Comparison of ENCODE assay signal across 15 cellular contexts in genomic region chr2:127403460-127403859, GRCh38. TPM values are rescaled to one million over a fixed set of nuclear protein-coding genes. Genes with fewer than 3 reads are reported as not detected.
"Had no signal": no experiment of that assay in that cellular context is flagged by ENCODE, and none has a peak within 500 bp of the region (broad histone marks: within the 10 kb centered on the region; RNA-seq: fewer than 3 reads in every experiment).

No MANE protein-coding gene starts in this region.

- H3K4me3 ChIP-seq: mucosa of descending colon, skin epidermis, suprapubic skin, upper lobe of left lung had no signal

- H3K9me3 ChIP-seq: mucosa of descending colon, suprapubic skin, upper lobe of left lung had no signal

- DNase-seq: activated CD4-positive, alpha-beta T cell treated with anti-CD3 and anti-CD28 coated beads, Interleukin-2, amount 10 ng/mL, durations not matched to agents 7 days and 5 days; activated CD4-positive, CD25-positive, alpha-beta regulatory T cell; activated naive CD4-positive, alpha-beta T cell; activated naive CD8-positive, alpha-beta T cell treated with anti-CD3 and anti-CD28 coated beads, Interleukin-2, amount 10 ng/mL, durations not matched to agents 7 days and 5 days; anterior cingulate cortex; dermis blood vessel endothelial cell; mucosa of descending colon; naive thymus-derived CD8-positive, alpha-beta T cell; T-helper 2 cell; upper lobe of left lung had no signal

- H3K27ac Mint-ChIP-seq: activated CD4-positive, alpha-beta T cell treated with anti-CD3 and anti-CD28 coated beads, Interleukin-2, amount 10 ng/mL, durations not matched to agents 7 days and 5 days; activated naive CD8-positive, alpha-beta T cell treated with anti-CD3 and anti-CD28 coated beads, Interleukin-2, amount 10 ng/mL, durations not matched to agents 7 days and 5 days; naive thymus-derived CD8-positive, alpha-beta T cell; stimulated activated naive CD8-positive, alpha-beta T cell treated with anti-CD3 and anti-CD28 coated beads, Interleukin-15, Interleukin-2, amounts not matched to agents 100 ng/mL and 50 ng/mL, for 24 hours had no signal

- H3K36me3 ChIP-seq: suprapubic skin, upper lobe of left lung had no signal

- H3K27me3 Mint-ChIP-seq: activated naive CD8-positive, alpha-beta T cell treated with anti-CD3 and anti-CD28 coated beads, Interleukin-2, amount 10 ng/mL, durations not matched to agents 7 days and 5 days had no signal

- H3K4me3 Mint-ChIP-seq: activated CD4-positive, alpha-beta T cell treated with anti-CD3 and anti-CD28 coated beads, Interleukin-2, amount 10 ng/mL, durations not matched to agents 7 days and 5 days; activated naive CD8-positive, alpha-beta T cell treated with anti-CD3 and anti-CD28 coated beads, Interleukin-2, amount 10 ng/mL, durations not matched to agents 7 days and 5 days; naive thymus-derived CD8-positive, alpha-beta T cell; stimulated activated naive CD8-positive, alpha-beta T cell treated with anti-CD3 and anti-CD28 coated beads, Interleukin-15, Interleukin-2, amounts not matched to agents 100 ng/mL and 50 ng/mL, for 24 hours had no signal

- H3K27ac ChIP-seq: suprapubic skin had no signal

- H3K9me3 Mint-ChIP-seq: activated CD4-positive, alpha-beta T cell treated with anti-CD3 and anti-CD28 coated beads, Interleukin-2, amount 10 ng/mL, durations not matched to agents 7 days and 5 days; activated naive CD8-positive, alpha-beta T cell treated with anti-CD3 and anti-CD28 coated beads, Interleukin-2, amount 10 ng/mL, durations not matched to agents 7 days and 5 days; naive thymus-derived CD8-positive, alpha-beta T cell; stimulated activated naive CD8-positive, alpha-beta T cell treated with anti-CD3 and anti-CD28 coated beads, Interleukin-15, Interleukin-2, amounts not matched to agents 100 ng/mL and 50 ng/mL, for 24 hours had no signal

- H3K36me3 Mint-ChIP-seq: activated naive CD8-positive, alpha-beta T cell treated with anti-CD3 and anti-CD28 coated beads, Interleukin-2, amount 10 ng/mL, durations not matched to agents 7 days and 5 days; naive thymus-derived CD8-positive, alpha-beta T cell had no signal

- H3K27me3 ChIP-seq: suprapubic skin, upper lobe of left lung had no signal

- ATAC-seq: left lobe of liver; mucosa of descending colon; naive thymus-derived CD8-positive, alpha-beta T cell had no signal

RNA-seq across cellular contexts. Expression of gene PROC, which starts 14.8 kb away (rescaled TPM):
- total RNA-seq: activated CD4-positive, alpha-beta T cell treated with anti-CD3 and anti-CD28 coated beads, Interleukin-2, amount 10 ng/mL, durations not matched to agents 7 days and 5 days; activated naive CD8-positive, alpha-beta T cell treated with anti-CD3 and anti-CD28 coated beads, Interleukin-2, amount 10 ng/mL, durations not matched to agents 7 days and 5 days; naive thymus-derived CD8-positive, alpha-beta T cell; posterior vena cava had no signal
- polyA plus RNA-seq: naive thymus-derived CD8-positive, alpha-beta T cell had no signal
